17 cellular contexts compared by ENCODE assay signal in the genomic region with DNA sequence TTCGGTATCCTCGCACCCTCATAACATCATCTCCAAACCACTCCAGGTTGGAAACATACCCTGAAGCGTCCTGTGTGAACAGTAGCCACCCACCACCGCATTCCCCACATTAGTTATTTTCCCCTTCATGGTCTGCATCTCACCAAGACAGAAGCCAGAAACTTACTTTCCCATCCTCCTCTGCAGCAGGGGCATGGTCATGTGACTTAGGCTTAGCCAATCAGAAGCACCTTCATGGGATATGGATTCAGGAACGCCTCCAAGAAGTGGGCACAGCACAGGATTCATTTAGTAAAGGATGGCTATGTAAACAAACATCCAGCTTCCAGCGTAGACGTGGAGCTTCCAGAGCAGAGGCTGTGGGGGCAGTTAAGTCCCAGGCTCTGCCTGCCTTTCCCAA.
"Had no signal": no experiment of that assay in that cellular context is flagged by ENCODE, and none has a peak within 500 bp of the region (broad histone marks: within the 10 kb centered on the region; RNA-seq: fewer than 3 reads in every experiment).

No MANE protein-coding gene starts in this region.

- H3K9me3 ChIP-seq: thoracic aorta, upper lobe of right lung, uterus had no signal

- H3K27ac ChIP-seq: dorsolateral prefrontal cortex, parathyroid adenoma, stomach, thoracic aorta, tibial nerve, upper lobe of right lung, uterus had no signal

- H3K36me3 ChIP-seq: stomach, thoracic aorta, tibial nerve, upper lobe of right lung, uterus had no signal

- H3K4me3 ChIP-seq: dorsolateral prefrontal cortex, mucosa of descending colon, smooth muscle cell, stomach, thoracic aorta, tibial nerve, upper lobe of right lung, uterus had no signal

- DNase-seq: effector CD4-positive, alpha-beta T cell; kidney; mesenchymal stem cell; mucosa of descending colon; naive B cell; stimulated activated CD4-positive, alpha-beta T cell treated with anti-CD3 and anti-CD28 coated beads, Interleukin-12 subunit alpha, Interleukin-12 subunit beta, amount 100 ng/mL, for 4 hours; stimulated activated CD4-positive, alpha-beta T cell treated with anti-CD3 and anti-CD28 coated beads, Interleukin-1b, Interleukin-23, amount 100 ng/mL, for 48 hours; stimulated activated CD4-positive, alpha-beta T cell treated with anti-CD3 and anti-CD28 coated beads, Interleukin-4, amount 100 ng/mL, for 1 hour; stimulated activated naive CD4-positive, alpha-beta T cell treated with Interleukin-2 at 50 U/mL for 16 hours; stomach; upper lobe of right lung; uterus had no signal

- H3K79me2 ChIP-seq: parathyroid adenoma had no signal

- H3K4me2 ChIP-seq: smooth muscle cell had no signal

- H3K27me3 ChIP-seq: tibial nerve, upper lobe of right lung, uterus had no signal

- H2AFZ ChIP-seq: parathyroid adenoma had no signal

- H3K4me1 ChIP-seq: parathyroid adenoma, stomach, tibial nerve, uterus had no signal

- H3K9ac ChIP-seq: parathyroid adenoma had no signal
